28 cellular contexts compared by ENCODE assay signal in genomic region chr5:5344051-5344571, GRCh38.
DNase-seq lines count a peak whose midpoint lies in the region; ATAC-seq, FAIRE-seq and TF ChIP-seq lines count a peak whose summit lies in the region.
"Had no signal": no experiment of that assay in that cellular context is flagged by ENCODE, and none has a peak within 500 bp of the region (broad histone marks: within the 10 kb centered on the region; RNA-seq: fewer than 3 reads in every experiment).

No MANE protein-coding gene starts in this region.

- ATAC-seq in A549 (no peak), GM21737 (IDR thresholded peaks at IDR 0.05; ENCODE audit: unreplicated experiment) (no peak)
- ATAC-seq: body of pancreas; gastrocnemius medialis; K562; natural killer cell; pancreas; stimulated activated naive B cell treated with anti-CD40 and anti-IgM and Interleukin-4, amounts not matched to agents 10 μg/mL and 1 μg/mL and 100 μg/mL, for 72 hours had no signal

- no peak for TF ChIP-seq POLR2A in A549 (IDR thresholded peaks at IDR 0.05; ENCODE audit: low read length)

- CTCF ChIA-PET in A549 (lab: Yijun Ruan, JAX), result interaction anchor here (0.9 to 1.1 kb wide), 2 partner anchors 51 to 75 kb away, joined by 3 to 4 read pairs; no protein-coding TSS in a partner anchor

- WGBS in A549 (ENCODE audit: missing lambda C conversion rate), result 84% methylated on average over 4 of the region's 4 CpGs

- DNase-seq in A549 (ENCODE audit: low read depth in 1 of 2, low spot score in 1 of 2) (no peak), EH (ENCODE audit: low read depth) (peak; percentile 31), SK-MEL-5 (ENCODE audit: low read depth, low spot score) (peak; percentile 92), fibroblast of pulmonary artery (ENCODE audit: low read depth) (peak; percentile 30), endothelial cell (ENCODE audit: low spot score) (no peak)
- no peak for DNase-seq in stimulated activated CD4-positive, alpha-beta T cell treated with anti-CD3 and anti-CD28 coated beads, Interleukin-15, amount 100 ng/mL, for 24 hours
- no peak for DNase-seq in activated T-helper 2 cell treated with anti-CD3 and anti-CD28 coated beads, Interferon-gamma antibody, Interleukin-2, Interleukin-4, amounts not matched to agents 10 μg/mL and 5 μg/mL and 100 μg/mL, durations not matched to agents 14 hours and 24 hours and 36 hours (ENCODE audit: low spot score)
- DNase-seq: ACHN; activated effector memory CD4-positive, alpha-beta T cell treated with Interleukin-2 at 50 U/mL for 16 hours; body of pancreas; effector memory CD4-positive, alpha-beta T cell; gastrocnemius medialis; midbrain; natural killer cell; NCI-H1694; NCI-H2171 treated with DMSO at 0.1 percent for 48 hours; NCI-H524; pancreas; right cardiac atrium; spleen; stimulated activated CD4-positive, alpha-beta T cell treated with anti-CD3 and anti-CD28 coated beads, Interleukin-4, amount 100 ng/mL, for 24 hours; stimulated activated naive B cell treated with anti-CD40 and anti-IgM and Interleukin-4, amounts not matched to agents 10 μg/mL and 1 μg/mL and 100 μg/mL, for 72 hours; T-helper 9 cell had no signal

- no peak for TF ChIP-seq EP300 in A549 (IDR thresholded peaks at IDR 0.05)

- TF ChIP-seq RAD21 in A549 (conservative IDR thresholded peaks at IDR 0.05 in 1 of 2, IDR thresholded peaks at IDR 0.05 in 1 of 2), result no peak

- no peak overlapping the region for H3K4me2 ChIP-seq in A549

- peaks cover 6% of the 10 kb centered on the region for H3K27me3 Mint-ChIP-seq in endothelial cell (ENCODE audit: unreplicated experiment)
- H3K27me3 Mint-ChIP-seq in activated T-helper 2 cell treated with anti-CD3 and anti-CD28 coated beads, Interferon-gamma antibody, Interleukin-2, Interleukin-4, amounts not matched to agents 10 μg/mL and 5 μg/mL and 100 μg/mL, durations not matched to agents 14 hours and 24 hours and 36 hours (ENCODE audit: low read depth), result no peaks in the 10 kb centered on the region

- H3K4me3 ChIP-seq in A549, result no peak overlapping the region
- no peak overlapping the region for H3K4me3 ChIP-seq in fibroblast of pulmonary artery (replicated peaks; ENCODE audit: low read depth, low read length)
- H3K4me3 ChIP-seq: body of pancreas, esophagus muscularis mucosa, gastrocnemius medialis, K562, pancreas, spleen, suprapubic skin had no signal

- no peak for TF ChIP-seq CTCF in A549 (IDR thresholded peaks at IDR 0.05)
- no peak for TF ChIP-seq CTCF in fibroblast of pulmonary artery (IDR thresholded peaks at IDR 0.05; ENCODE audit: low read length, missing control alignments)
- TF ChIP-seq CTCF in endothelial cell (IDR thresholded peaks at IDR 0.05; ENCODE audit: unreplicated experiment), result no peak

- H3K27ac Mint-ChIP-seq in endothelial cell (ENCODE audit: unreplicated experiment), result no peak overlapping the region
- no peak overlapping the region for H3K27ac Mint-ChIP-seq in activated T-helper 2 cell treated with anti-CD3 and anti-CD28 coated beads, Interferon-gamma antibody, Interleukin-2, Interleukin-4, amounts not matched to agents 10 μg/mL and 5 μg/mL and 100 μg/mL, durations not matched to agents 14 hours and 24 hours and 36 hours
- H3K27ac Mint-ChIP-seq: natural killer cell; stimulated activated naive B cell treated with anti-CD40 and anti-IgM and Interleukin-4, amounts not matched to agents 10 μg/mL and 1 μg/mL and 100 μg/mL, for 72 hours had no signal

- intact Hi-C loops in activated T-helper 2 cell treated with anti-CD3 and anti-CD28 coated beads, Interferon-gamma antibody, Interleukin-2, Interleukin-4, amounts not matched to agents 10 μg/mL and 5 μg/mL and 100 μg/mL, durations not matched to agents 14 hours and 24 hours and 36 hours (cut with micrococcal nuclease), result no loop called here

- H3K27ac ChIP-seq in A549, result peak overlapping the region; percentile 56 to 76; a peak in 5 of 6 replicates
- H3K27ac ChIP-seq: body of pancreas, esophagus muscularis mucosa, gastrocnemius medialis, pancreas, spleen, suprapubic skin had no signal

- no peak for FAIRE-seq in A549 (lab: Jason Lieb, UNC)
- FAIRE-seq: GM19239, pancreas had no signal

- H3K9me3 Mint-ChIP-seq in endothelial cell (ENCODE audit: unreplicated experiment), result no peaks in the 10 kb centered on the region
- peaks cover 2% of the 10 kb centered on the region for H3K9me3 Mint-ChIP-seq in activated T-helper 2 cell treated with anti-CD3 and anti-CD28 coated beads, Interferon-gamma antibody, Interleukin-2, Interleukin-4, amounts not matched to agents 10 μg/mL and 5 μg/mL and 100 μg/mL, durations not matched to agents 14 hours and 24 hours and 36 hours
- H3K9me3 Mint-ChIP-seq: stimulated activated naive B cell treated with anti-CD40 and anti-IgM and Interleukin-4, amounts not matched to agents 10 μg/mL and 1 μg/mL and 100 μg/mL, for 72 hours had no signal

- no peaks in the 10 kb centered on the region for H3K9me3 ChIP-seq in A549
- H3K9me3 ChIP-seq: body of pancreas, esophagus muscularis mucosa, gastrocnemius medialis, pancreas, spleen, suprapubic skin had no signal

- H3K4me3 Mint-ChIP-seq in endothelial cell (ENCODE audit: unreplicated experiment), result no peak overlapping the region
- H3K4me3 Mint-ChIP-seq in activated T-helper 2 cell treated with anti-CD3 and anti-CD28 coated beads, Interferon-gamma antibody, Interleukin-2, Interleukin-4, amounts not matched to agents 10 μg/mL and 5 μg/mL and 100 μg/mL, durations not matched to agents 14 hours and 24 hours and 36 hours (ENCODE audit: low read depth), result no peak overlapping the region
- H3K4me3 Mint-ChIP-seq: natural killer cell; stimulated activated naive B cell treated with anti-CD40 and anti-IgM and Interleukin-4, amounts not matched to agents 10 μg/mL and 1 μg/mL and 100 μg/mL, for 72 hours had no signal

- H3K36me3 Mint-ChIP-seq in endothelial cell (ENCODE audit: low read depth, unreplicated experiment), result peaks cover 9% of the 10 kb centered on the region
- H3K36me3 Mint-ChIP-seq in activated T-helper 2 cell treated with anti-CD3 and anti-CD28 coated beads, Interferon-gamma antibody, Interleukin-2, Interleukin-4, amounts not matched to agents 10 μg/mL and 5 μg/mL and 100 μg/mL, durations not matched to agents 14 hours and 24 hours and 36 hours (ENCODE audit: low read depth), result no peaks in the 10 kb centered on the region
- H3K36me3 Mint-ChIP-seq: natural killer cell; stimulated activated naive B cell treated with anti-CD40 and anti-IgM and Interleukin-4, amounts not matched to agents 10 μg/mL and 1 μg/mL and 100 μg/mL, for 72 hours had no signal

- H3K4me1 ChIP-seq in A549, result peaks cover 44% of the 10 kb centered on the region
- H3K4me1 ChIP-seq: body of pancreas, pancreas had no signal

- H3K4me1 Mint-ChIP-seq in endothelial cell (ENCODE audit: unreplicated experiment), result peaks cover 12% of the 10 kb centered on the region
- peaks cover 2% of the 10 kb centered on the region for H3K4me1 Mint-ChIP-seq in activated T-helper 2 cell treated with anti-CD3 and anti-CD28 coated beads, Interferon-gamma antibody, Interleukin-2, Interleukin-4, amounts not matched to agents 10 μg/mL and 5 μg/mL and 100 μg/mL, durations not matched to agents 14 hours and 24 hours and 36 hours (ENCODE audit: low read depth)

- POLR2A ChIA-PET in A549 (lab: Yijun Ruan, JAX), result no interaction called here

- in situ Hi-C loops in SK-MEL-5 (cut with HindIII; ENCODE audit: low pct_unique_long_range_greater_than_20kb, low sequenced_read_pairs), result no loop called here

TF ChIP-seq in A549, 52 proteins besides CTCF, POLR2A, EP300 and RAD21:
- TF ChIP-seq, protein P1, sequence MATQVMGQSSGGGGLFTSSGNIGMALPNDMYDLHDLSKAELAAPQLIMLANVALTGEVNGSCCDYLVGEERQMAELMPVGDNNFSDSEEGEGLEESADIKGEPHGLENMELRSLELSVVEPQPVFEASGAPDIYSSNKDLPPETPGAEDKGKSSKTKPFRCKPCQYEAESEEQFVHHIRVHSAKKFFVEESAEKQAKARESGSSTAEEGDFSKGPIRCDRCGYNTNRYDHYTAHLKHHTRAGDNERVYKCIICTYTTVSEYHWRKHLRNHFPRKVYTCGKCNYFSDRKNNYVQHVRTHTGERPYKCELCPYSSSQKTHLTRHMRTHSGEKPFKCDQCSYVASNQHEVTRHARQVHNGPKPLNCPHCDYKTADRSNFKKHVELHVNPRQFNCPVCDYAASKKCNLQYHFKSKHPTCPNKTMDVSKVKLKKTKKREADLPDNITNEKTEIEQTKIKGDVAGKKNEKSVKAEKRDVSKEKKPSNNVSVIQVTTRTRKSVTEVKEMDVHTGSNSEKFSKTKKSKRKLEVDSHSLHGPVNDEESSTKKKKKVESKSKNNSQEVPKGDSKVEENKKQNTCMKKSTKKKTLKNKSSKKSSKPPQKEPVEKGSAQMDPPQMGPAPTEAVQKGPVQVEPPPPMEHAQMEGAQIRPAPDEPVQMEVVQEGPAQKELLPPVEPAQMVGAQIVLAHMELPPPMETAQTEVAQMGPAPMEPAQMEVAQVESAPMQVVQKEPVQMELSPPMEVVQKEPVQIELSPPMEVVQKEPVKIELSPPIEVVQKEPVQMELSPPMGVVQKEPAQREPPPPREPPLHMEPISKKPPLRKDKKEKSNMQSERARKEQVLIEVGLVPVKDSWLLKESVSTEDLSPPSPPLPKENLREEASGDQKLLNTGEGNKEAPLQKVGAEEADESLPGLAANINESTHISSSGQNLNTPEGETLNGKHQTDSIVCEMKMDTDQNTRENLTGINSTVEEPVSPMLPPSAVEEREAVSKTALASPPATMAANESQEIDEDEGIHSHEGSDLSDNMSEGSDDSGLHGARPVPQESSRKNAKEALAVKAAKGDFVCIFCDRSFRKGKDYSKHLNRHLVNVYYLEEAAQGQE (IDR thresholded peaks at IDR 0.05), result no peak
- TF ChIP-seq ZFP36 (IDR thresholded peaks at IDR 0.05; ENCODE audit: borderline replicate concordance, partially characterized antibody) (no peak), MYC (IDR thresholded peaks at IDR 0.05; ENCODE audit: borderline replicate concordance, low read length) (no peak)

Comparison
In these comparisons a context has a peak if more than half of its experiments do, and no peak if none do; other contexts are left out.
1. DNase-seq: peak in EH (single experiment), SK-MEL-5 (single experiment) and fibroblast of pulmonary artery (single experiment); none in A549 (0 of 2), endothelial cell (single experiment), stimulated activated CD4-positive, alpha-beta T cell treated with anti-CD3 and anti-CD28 coated beads, Interleukin-15, amount 100 ng/mL, for 24 hours (single experiment) and activated T-helper 2 cell treated with anti-CD3 and anti-CD28 coated beads, Interferon-gamma antibody, Interleukin-2, Interleukin-4, amounts not matched to agents 10 μg/mL and 5 μg/mL and 100 μg/mL, durations not matched to agents 14 hours and 24 hours and 36 hours (single experiment).